In genomic region chr5:180802325-180803180, GRCh38 we compare ENCODE assay signal across 8 cellular contexts.
A peak's percentile ranks its signal among the peaks of the same experiment; 100 is the strongest.
DNase-seq lines count a peak whose midpoint lies in the region; ATAC-seq and TF ChIP-seq lines count a peak whose summit lies in the region.

Gene MGAT1 (minus strand): TSS chr5:180802806. CDS start chr5:180792971, 9,835 bp downstream.

- no peaks in the 10 kb centered on the region for H3K9me3 ChIP-seq in neuron (ENCODE audit: low read length)
- H3K9me3 ChIP-seq in subcutaneous abdominal adipose tissue (ENCODE audit: control insufficient read depth in 5 of 5, low read length in 5 of 5) = no peaks in the 10 kb centered on the region

- H3K27ac ChIP-seq in C4-2B = peak within 1 kb of the TSS; percentile 88
- peak within 1 kb of the TSS; percentile 98 for H3K27ac ChIP-seq in RWPE1
- H3K27ac ChIP-seq in subcutaneous abdominal adipose tissue (ENCODE audit: low read depth, low read length) = peak within 1 kb of the TSS; percentile 92

- H3K36me3 ChIP-seq in neuron (ENCODE audit: insufficient read depth, low read length) (peaks cover 13% of the 10 kb centered on the region), subcutaneous abdominal adipose tissue (ENCODE audit: control insufficient read depth in 5 of 5, insufficient read depth in 5 of 5, low read length in 5 of 5) (peaks cover 0 to 51% (median 20%) of the 10 kb centered on the region in 5 donors)

- ATAC-seq in GM19351 (IDR thresholded peaks at IDR 0.05; ENCODE audit: unreplicated experiment) (peak; percentile 42), HG03571 (IDR thresholded peaks at IDR 0.05; ENCODE audit: unreplicated experiment) (peak; percentile 44)

- CTCF ChIA-PET in RWPE1 (lab: Yijun Ruan, JAX) = interaction anchor here (0.6 to 1.4 kb wide), 7 partner anchors 18 to 386 kb away, joined by 3 to 5 read pairs (median 4); no protein-coding TSS in a partner anchor

- H3K9ac ChIP-seq in subcutaneous abdominal adipose tissue (ENCODE audit: low read length in 5 of 5) = peak within 1 kb of the TSS; percentile 66 to 93 (median 89)

- H3K4me3 ChIP-seq in foreskin fibroblast (ENCODE audit: low read depth in 1 of 2, low read length in 2 of 2) = peak within 1 kb of the TSS; percentile 68 to 81
- peak within 1 kb of the TSS; percentile 91 for H3K4me3 ChIP-seq in neuron (ENCODE audit: low read length)
- H3K4me3 ChIP-seq in subcutaneous abdominal adipose tissue (ENCODE audit: low read depth in 1 of 5, low read length in 5 of 5) = peak within 1 kb of the TSS; percentile 85 to 94 (median 87)

- H2AFZ ChIP-seq in neuron (ENCODE audit: low read depth, low read length) = peak within 1 kb of the TSS; percentile 47

- POLR2A ChIA-PET in RWPE1 (lab: Yijun Ruan, JAX; ENCODE audit: low non-redundant PET) = interaction anchor here (0.5 to 2.3 kb wide), 2 partner anchors 28 to 459 kb away, joined by 4 to 7 read pairs; partner anchors contain the start of gene TRIM52

- TF ChIP-seq CTCF in C4-2B (conservative IDR thresholded peaks at IDR 0.05) = no peak
- no peak for TF ChIP-seq CTCF in RWPE1 (conservative IDR thresholded peaks at IDR 0.05; ENCODE audit: low read depth)
- TF ChIP-seq CTCF in foreskin fibroblast (IDR thresholded peaks at IDR 0.05; ENCODE audit: low read depth, low read length) = no peak

- H3K4me1 ChIP-seq in neuron (ENCODE audit: insufficient read depth, low read length) = peaks cover 28% of the 10 kb centered on the region
- H3K4me1 ChIP-seq in subcutaneous abdominal adipose tissue (ENCODE audit: control insufficient read depth in 5 of 5, insufficient read depth in 5 of 5, low read length in 5 of 5) = peaks cover 33 to 92% (median 85%) of the 10 kb centered on the region in 5 donors

- no peaks in the 10 kb centered on the region for H3K27me3 ChIP-seq in neuron (ENCODE audit: insufficient read depth, low read length)
- H3K27me3 ChIP-seq in subcutaneous abdominal adipose tissue (ENCODE audit: control insufficient read depth in 5 of 5, insufficient read depth in 4 of 5, low read length in 5 of 5) = no peaks in the 10 kb centered on the region

- DNase-seq in RWPE1 (ENCODE audit: low spot score) (peak; percentile 92), activated gamma-delta T cell treated with Interleukin-2 at 50 U/mL for 16 hours (peak; percentile 78), foreskin fibroblast (peak; percentile 88 to 96)

Comparison
In these comparisons a context has a peak if more than half of its experiments do, and no peak if none do; other contexts are left out.
1. Peak in every context shown above with its lines: DNase-seq, ATAC-seq, H3K4me3 ChIP-seq and H3K27ac ChIP-seq.